Comparison of ENCODE assay signal across 30 cellular contexts in the genomic region with DNA sequence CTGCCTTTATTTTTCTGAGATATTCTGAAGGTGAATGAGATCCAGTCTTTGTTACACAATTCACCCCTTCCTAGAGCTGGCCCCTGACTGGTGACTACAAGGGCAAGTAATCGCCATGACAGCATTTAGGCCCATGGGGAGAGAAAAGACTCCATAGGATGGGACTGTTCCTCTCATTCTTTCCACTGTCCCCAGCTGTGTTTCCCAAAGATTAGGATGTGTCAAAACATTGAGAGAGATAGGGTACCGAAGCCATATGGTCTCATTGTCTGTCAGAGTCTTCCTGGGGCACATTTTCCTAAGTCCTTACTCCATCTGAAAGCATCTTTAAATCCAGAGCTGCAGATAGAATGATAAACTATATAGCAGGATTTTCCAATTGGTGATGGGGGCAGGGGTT.
"Had no signal": no experiment of that assay in that cellular context is flagged by ENCODE, and none has a peak within 500 bp of the region (broad histone marks: within the 10 kb centered on the region; RNA-seq: fewer than 3 reads in every experiment).

No MANE protein-coding gene starts in this region.

- H3K27ac Mint-ChIP-seq: naive B cell; naive thymus-derived CD8-positive, alpha-beta T cell; natural killer cell treated with Interleukin-12 subunit alpha and Interleukin-12 subunit beta and Interleukin-15 and Interleukin-18, amount 100 ng/mL, for 72 hours; nephron progenitor cell; stimulated activated effector memory CD8-positive, alpha-beta T cell treated with anti-CD3 and anti-CD28 coated beads, Interleukin-12 subunit alpha, Interleukin-12 subunit beta, amount 100 ng/mL, for 72 hours; stimulated activated naive CD8-positive, alpha-beta T cell treated with anti-CD3 and anti-CD28 coated beads, Interleukin-15, amount 100 ng/mL, for 72 hours; type B pancreatic cell had no signal

- H3K27me3 Mint-ChIP-seq: naive B cell; naive thymus-derived CD8-positive, alpha-beta T cell; natural killer cell treated with Interleukin-12 subunit alpha and Interleukin-12 subunit beta and Interleukin-15 and Interleukin-18, amount 100 ng/mL, for 72 hours; stimulated activated naive CD8-positive, alpha-beta T cell treated with anti-CD3 and anti-CD28 coated beads, Interleukin-15, amount 100 ng/mL, for 72 hours had no signal

- DNase-seq: naive B cell; naive thymus-derived CD8-positive, alpha-beta T cell; nephron progenitor cell; nucleus accumbens; pancreas; retina; right lobe of liver; sigmoid colon; small intestine; stimulated activated CD4-positive, alpha-beta T cell treated with anti-CD3 and anti-CD28 coated beads, Interleukin-15, amount 100 ng/mL, for 24 hours; stimulated activated CD4-positive, alpha-beta T cell treated with anti-CD3 and anti-CD28 coated beads, Interleukin-2, amount 100 ng/mL, for 24 hours; stimulated activated CD4-positive, alpha-beta T cell treated with anti-CD3 and anti-CD28 coated beads, Interleukin-2, amount 100 ng/mL, for 48 hours; stimulated activated CD4-positive, alpha-beta T cell treated with anti-CD3 and anti-CD28 coated beads, Interleukin-4, amount 100 ng/mL, for 24 hours; stimulated activated naive CD4-positive, alpha-beta T cell; stimulated activated naive CD8-positive, alpha-beta T cell treated with anti-CD3 and anti-CD28 coated beads, Interleukin-15, amount 100 ng/mL, for 72 hours; stimulated activated naive CD8-positive, alpha-beta T cell treated with anti-CD3 and anti-CD28 coated beads, Interleukin-15, Interleukin-2, amounts not matched to agents 100 U/mL and 50 U/mL, for 24 hours; substantia nigra; testis; tibial artery; transverse colon; upper lobe of right lung; uterus had no signal

- H3K36me3 Mint-ChIP-seq: naive B cell; naive thymus-derived CD8-positive, alpha-beta T cell; natural killer cell treated with Interleukin-12 subunit alpha and Interleukin-12 subunit beta and Interleukin-15 and Interleukin-18, amount 100 ng/mL, for 72 hours; stimulated activated effector memory CD8-positive, alpha-beta T cell treated with anti-CD3 and anti-CD28 coated beads, Interleukin-12 subunit alpha, Interleukin-12 subunit beta, amount 100 ng/mL, for 72 hours; type B pancreatic cell had no signal

- H3K4me1 ChIP-seq: pancreas, prostate gland, right atrium auricular region, right lobe of liver, sigmoid colon, suprapubic skin, testis, tibial artery, transverse colon, upper lobe of right lung, uterus had no signal

- H3K27ac ChIP-seq: neutrophil, pancreas, prostate gland, right atrium auricular region, right lobe of liver, sigmoid colon, suprapubic skin, testis, tibial artery, transverse colon, upper lobe of right lung, uterus had no signal

- H3K36me3 ChIP-seq: neutrophil, pancreas, prostate gland, right atrium auricular region, right lobe of liver, sigmoid colon, suprapubic skin, tibial artery, transverse colon, upper lobe of right lung, uterus had no signal

- H3K9me3 Mint-ChIP-seq: natural killer cell treated with Interleukin-12 subunit alpha and Interleukin-12 subunit beta and Interleukin-15 and Interleukin-18, amount 100 ng/mL, for 72 hours; neural crest cell; stimulated activated effector memory CD8-positive, alpha-beta T cell treated with anti-CD3 and anti-CD28 coated beads, Interleukin-12 subunit alpha, Interleukin-12 subunit beta, amount 100 ng/mL, for 72 hours; stimulated activated naive CD8-positive, alpha-beta T cell treated with anti-CD3 and anti-CD28 coated beads, Interleukin-15, amount 100 ng/mL, for 72 hours; type B pancreatic cell had no signal

- H3K27me3 ChIP-seq: neutrophil, pancreas, right atrium auricular region, right lobe of liver, sigmoid colon, suprapubic skin, testis, tibial artery, transverse colon, upper lobe of right lung, uterus had no signal

- H3K4me3 Mint-ChIP-seq: naive B cell; naive thymus-derived CD8-positive, alpha-beta T cell; natural killer cell treated with Interleukin-12 subunit alpha and Interleukin-12 subunit beta and Interleukin-15 and Interleukin-18, amount 100 ng/mL, for 72 hours; nephron progenitor cell; neural crest cell; stimulated activated effector memory CD8-positive, alpha-beta T cell treated with anti-CD3 and anti-CD28 coated beads, Interleukin-12 subunit alpha, Interleukin-12 subunit beta, amount 100 ng/mL, for 72 hours; stimulated activated naive CD8-positive, alpha-beta T cell treated with anti-CD3 and anti-CD28 coated beads, Interleukin-15, amount 100 ng/mL, for 72 hours; type B pancreatic cell had no signal

- H3K4me3 ChIP-seq: pancreas, prostate gland, right atrium auricular region, right lobe of liver, sigmoid colon, suprapubic skin, testis, tibial artery, transverse colon, upper lobe of right lung, uterus had no signal

- H3K9me3 ChIP-seq: neutrophil, pancreas, prostate gland, right atrium auricular region, right lobe of liver, sigmoid colon, suprapubic skin, testis, tibial artery, transverse colon, upper lobe of right lung, uterus had no signal

- ATAC-seq: naive thymus-derived CD8-positive, alpha-beta T cell; natural killer cell treated with Interleukin-12 subunit alpha and Interleukin-12 subunit beta and Interleukin-15 and Interleukin-18, amount 100 ng/mL, for 72 hours; pancreas; right lobe of liver; stimulated activated effector memory CD8-positive, alpha-beta T cell treated with anti-CD3 and anti-CD28 coated beads, Interleukin-12 subunit alpha, Interleukin-12 subunit beta, amount 100 ng/mL, for 72 hours; stimulated activated naive CD8-positive, alpha-beta T cell treated with anti-CD3 and anti-CD28 coated beads, Interleukin-15, amount 100 ng/mL, for 72 hours; stimulated activated naive CD8-positive, alpha-beta T cell treated with anti-CD3 and anti-CD28 coated beads, Interleukin-15, Interleukin-2, amounts not matched to agents 100 U/mL and 50 U/mL, for 24 hours; upper lobe of right lung had no signal

- H3K4me1 Mint-ChIP-seq: naive B cell; naive thymus-derived CD8-positive, alpha-beta T cell; nephron progenitor cell; neural crest cell; stimulated activated effector memory CD8-positive, alpha-beta T cell treated with anti-CD3 and anti-CD28 coated beads, Interleukin-12 subunit alpha, Interleukin-12 subunit beta, amount 100 ng/mL, for 72 hours had no signal
